In genomic region chr20:21936720-21937380, GRCh38 we compare ENCODE assay signal across 24 cellular contexts.
DNase-seq lines count a peak whose midpoint lies in the region; TF ChIP-seq lines count a peak whose summit lies in the region.
"Had no signal": no experiment of that assay in that cellular context is flagged by ENCODE, and none has a peak within 500 bp of the region (broad histone marks: within the 10 kb centered on the region; RNA-seq: fewer than 3 reads in every experiment).

No MANE protein-coding gene starts in this region.

- H3K4me1 ChIP-seq in HUES48 (ENCODE audit: control insufficient read depth, insufficient read depth, low read length) (peaks cover 24% of the 10 kb centered on the region), transverse colon (no peaks in the 10 kb centered on the region), SK-N-SH (ENCODE audit: control insufficient read depth in 1 of 2, insufficient read depth in 2 of 2, low read depth in 1 of 2, low read length in 1 of 2) (no peaks in the 10 kb centered on the region)
- H3K4me1 ChIP-seq: BLaER1 treated with 17β-estradiol and CSF1 and Interleukin-3, amounts not matched to agents 10 nM and 100 nM; gastrocnemius medialis had no signal

- no peaks in the 10 kb centered on the region for H3K9me3 ChIP-seq in HUES48 (ENCODE audit: control insufficient read depth, insufficient read depth, low read length)
- H3K9me3 ChIP-seq in transverse colon: no peaks in the 10 kb centered on the region
- no peaks in the 10 kb centered on the region for H3K9me3 ChIP-seq in SK-N-SH
- H3K9me3 ChIP-seq: BLaER1 treated with 17β-estradiol and CSF1 and Interleukin-3, amounts not matched to agents 10 nM and 100 nM; gastrocnemius medialis had no signal

- no peaks in the 10 kb centered on the region for H4K20me1 ChIP-seq in SK-N-SH (ENCODE audit: insufficient read depth)
- H4K20me1 ChIP-seq: BLaER1 treated with 17β-estradiol and CSF1 and Interleukin-3, amounts not matched to agents 10 nM and 100 nM had no signal

- no peak overlapping the region for H2AFZ ChIP-seq in SK-N-SH (ENCODE audit: low read depth)
- H2AFZ ChIP-seq: hepatocyte, PC-9 had no signal

- H3K27me3 ChIP-seq in HUES48 (ENCODE audit: control insufficient read depth, insufficient read depth, low read length) (no peaks in the 10 kb centered on the region), transverse colon (no peaks in the 10 kb centered on the region), SK-N-SH (ENCODE audit: insufficient read depth) (no peaks in the 10 kb centered on the region)
- H3K27me3 ChIP-seq: BLaER1 treated with 17β-estradiol and CSF1 and Interleukin-3, amounts not matched to agents 10 nM and 100 nM; brain microvascular endothelial cell; gastrocnemius medialis; hepatocyte had no signal

- DNase-seq in AG08395 (ENCODE audit: low spot score) (peak; percentile 41), astrocyte of the spinal cord (ENCODE audit: low read depth, low spot score) (peak; percentile 76), iPS-NIHi11 (ENCODE audit: low spot score) (peak; percentile 16), NCI-H226 (no peak), transverse colon (no peak), SK-N-SH (no peak), NCI-H2227 treated with DMSO at 0.1 percent for 48 hours (lab: John Stamatoyannopoulos, UW) (no peak)
- DNase-seq: activated CD4-positive, alpha-beta T cell treated with anti-CD3 and anti-CD28 coated beads for 1 hour; activated naive CD4-positive, alpha-beta T cell; activated T-cell treated with anti-CD3 and anti-CD28 coated beads, Interleukin-2, amount 50 U/mL, for 1 hour; brain microvascular endothelial cell; DND-41; effector CD8-positive, alpha-beta T cell; gastrocnemius medialis; NCI-H1105 treated with DMSO at 0.1 percent for 48 hours; NCI-H2029; NCI-H446; PC-9; Right ventricle myocardium superior; small intestine; stimulated activated CD4-positive, alpha-beta T cell treated with anti-CD3 and anti-CD28 coated beads, Interleukin-2, amount 100 ng/mL, for 24 hours had no signal

- intact Hi-C loops in transverse colon (cut with DNase I; ENCODE audit: low total_unique reads): no loop called here

- no peak for TF ChIP-seq CTCF in astrocyte of the spinal cord (IDR thresholded peaks at IDR 0.05; ENCODE audit: low read depth, low read length)
- no peak for TF ChIP-seq CTCF in transverse colon (IDR thresholded peaks at IDR 0.05)
- no peak for TF ChIP-seq CTCF in SK-N-SH (IDR thresholded peaks at IDR 0.05)

- H3K4me3 ChIP-seq in HUES48 (ENCODE audit: low read depth, low read length) (peak overlapping the region; percentile 25; the same call in 1 of the 2 replicates), astrocyte of the spinal cord (ENCODE audit: low read depth, low read length) (no peak overlapping the region), transverse colon (no peak overlapping the region), SK-N-SH (ENCODE audit: low read depth in 2 of 2, low read length in 1 of 2) (no peak overlapping the region)
- H3K4me3 ChIP-seq: BLaER1 treated with 17β-estradiol and CSF1 and Interleukin-3, amounts not matched to agents 10 nM and 100 nM; gastrocnemius medialis; hepatocyte; PC-9 had no signal

- H3K4me2 ChIP-seq in SK-N-SH: no peak overlapping the region
- H3K4me2 ChIP-seq: BLaER1 treated with 17β-estradiol and CSF1 and Interleukin-3, amounts not matched to agents 10 nM and 100 nM; hepatocyte; PC-9 had no signal

- in situ Hi-C loops in astrocyte of the spinal cord (cut with HindIII; ENCODE audit: low sequenced_read_pairs) (no loop called here), transverse colon (cut with MboI; ENCODE audit: low pct_ligation_motif_present in 1 of 4, low pct_unique_long_range_greater_than_20kb in 1 of 4, low sequenced_read_pairs in 3 of 4) (no loop called here)

- H3K27ac ChIP-seq in HUES48 (ENCODE audit: low read depth, low read length): peak overlapping the region; percentile 97
- no peak overlapping the region for H3K27ac ChIP-seq in transverse colon
- H3K27ac ChIP-seq in SK-N-SH (ENCODE audit: low read depth in 2 of 2, low read length in 1 of 2): no peak overlapping the region
- H3K27ac ChIP-seq: BLaER1 treated with 17β-estradiol and CSF1 and Interleukin-3, amounts not matched to agents 10 nM and 100 nM; brain microvascular endothelial cell; gastrocnemius medialis; hepatocyte; PC-9 had no signal

- WGBS in transverse colon (ENCODE audit: low coverage in 1 of 2), 2 donors: 31 to 41% methylated on average over 2 to 3 of the region's 3 CpGs
- WGBS in SK-N-SH (ENCODE audit: low lambda C conversion rate): 0% methylated on average over 3 of the region's 3 CpGs

- no peaks in the 10 kb centered on the region for H3F3A ChIP-seq in SK-N-SH (replicated peaks; ENCODE audit: insufficient read depth)

- H3K9ac ChIP-seq in HUES48 (ENCODE audit: low read depth, low read length) (no peak overlapping the region; the same call in 1 of the 2 replicates), SK-N-SH (no peak overlapping the region)
- H3K9ac ChIP-seq: BLaER1 treated with 17β-estradiol and CSF1 and Interleukin-3, amounts not matched to agents 10 nM and 100 nM had no signal

- no peak for TF ChIP-seq RAD21 in SK-N-SH (IDR thresholded peaks at IDR 0.05; ENCODE audit: low read length)

- H3K79me2 ChIP-seq in SK-N-SH (ENCODE audit: insufficient read depth): no peaks in the 10 kb centered on the region
- H3K79me2 ChIP-seq: hepatocyte had no signal

- no peak for TF ChIP-seq POLR2A in transverse colon (IDR thresholded peaks at IDR 0.05)

- POLR2A ChIA-PET in SK-N-SH (lab: Yijun Ruan, JAX): no interaction called here

- H3K36me3 ChIP-seq in HUES48 (ENCODE audit: control insufficient read depth, insufficient read depth, low read length): no peaks in the 10 kb centered on the region
- H3K36me3 ChIP-seq in transverse colon: no peaks in the 10 kb centered on the region
- no peaks in the 10 kb centered on the region for H3K36me3 ChIP-seq in SK-N-SH (replicated peaks in 1 of 2; ENCODE audit: control insufficient read depth in 1 of 2, insufficient read depth in 2 of 2, low read length in 1 of 2)
- H3K36me3 ChIP-seq: BLaER1 treated with 17β-estradiol and CSF1 and Interleukin-3, amounts not matched to agents 10 nM and 100 nM; brain microvascular endothelial cell; gastrocnemius medialis had no signal

- TF ChIP-seq EP300 in transverse colon (IDR thresholded peaks at IDR 0.05; ENCODE audit: low read depth): no peak
- TF ChIP-seq EP300 in SK-N-SH (IDR thresholded peaks at IDR 0.05; ENCODE audit: borderline replicate concordance in 1 of 2, low read depth in 1 of 2, low read length in 1 of 2): no peak

- CTCF ChIA-PET in SK-N-SH (lab: Yijun Ruan, JAX): no interaction called here

- no peaks in the 10 kb centered on the region for H3K9me2 ChIP-seq in SK-N-SH

TF ChIP-seq in SK-N-SH, 30 proteins besides CTCF, POLR2A, EP300 and RAD21:
- TF ChIP-seq NRF1 (IDR thresholded peaks at IDR 0.05; ENCODE audit: low read depth, low read length) (no peak), FOXJ3 (CRISPR knock-in tag; IDR thresholded peaks at IDR 0.05) (no peak), GATA2 (CRISPR knock-in tag; IDR thresholded peaks at IDR 0.05) (no peak)
- TF ChIP-seq, protein P1, sequence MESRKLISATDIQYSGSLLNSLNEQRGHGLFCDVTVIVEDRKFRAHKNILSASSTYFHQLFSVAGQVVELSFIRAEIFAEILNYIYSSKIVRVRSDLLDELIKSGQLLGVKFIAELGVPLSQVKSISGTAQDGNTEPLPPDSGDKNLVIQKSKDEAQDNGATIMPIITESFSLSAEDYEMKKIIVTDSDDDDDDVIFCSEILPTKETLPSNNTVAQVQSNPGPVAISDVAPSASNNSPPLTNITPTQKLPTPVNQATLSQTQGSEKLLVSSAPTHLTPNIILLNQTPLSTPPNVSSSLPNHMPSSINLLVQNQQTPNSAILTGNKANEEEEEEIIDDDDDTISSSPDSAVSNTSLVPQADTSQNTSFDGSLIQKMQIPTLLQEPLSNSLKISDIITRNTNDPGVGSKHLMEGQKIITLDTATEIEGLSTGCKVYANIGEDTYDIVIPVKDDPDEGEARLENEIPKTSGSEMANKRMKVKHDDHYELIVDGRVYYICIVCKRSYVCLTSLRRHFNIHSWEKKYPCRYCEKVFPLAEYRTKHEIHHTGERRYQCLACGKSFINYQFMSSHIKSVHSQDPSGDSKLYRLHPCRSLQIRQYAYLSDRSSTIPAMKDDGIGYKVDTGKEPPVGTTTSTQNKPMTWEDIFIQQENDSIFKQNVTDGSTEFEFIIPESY (IDR thresholded peaks at IDR 0.05; ENCODE audit: borderline replicate concordance, low read depth): no peak
- TF ChIP-seq, protein P2, sequence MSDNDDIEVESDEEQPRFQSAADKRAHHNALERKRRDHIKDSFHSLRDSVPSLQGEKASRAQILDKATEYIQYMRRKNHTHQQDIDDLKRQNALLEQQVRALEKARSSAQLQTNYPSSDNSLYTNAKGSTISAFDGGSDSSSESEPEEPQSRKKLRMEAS (IDR thresholded peaks at IDR 0.05; ENCODE audit: low read depth): no peak
- TF ChIP-seq, protein P3, sequence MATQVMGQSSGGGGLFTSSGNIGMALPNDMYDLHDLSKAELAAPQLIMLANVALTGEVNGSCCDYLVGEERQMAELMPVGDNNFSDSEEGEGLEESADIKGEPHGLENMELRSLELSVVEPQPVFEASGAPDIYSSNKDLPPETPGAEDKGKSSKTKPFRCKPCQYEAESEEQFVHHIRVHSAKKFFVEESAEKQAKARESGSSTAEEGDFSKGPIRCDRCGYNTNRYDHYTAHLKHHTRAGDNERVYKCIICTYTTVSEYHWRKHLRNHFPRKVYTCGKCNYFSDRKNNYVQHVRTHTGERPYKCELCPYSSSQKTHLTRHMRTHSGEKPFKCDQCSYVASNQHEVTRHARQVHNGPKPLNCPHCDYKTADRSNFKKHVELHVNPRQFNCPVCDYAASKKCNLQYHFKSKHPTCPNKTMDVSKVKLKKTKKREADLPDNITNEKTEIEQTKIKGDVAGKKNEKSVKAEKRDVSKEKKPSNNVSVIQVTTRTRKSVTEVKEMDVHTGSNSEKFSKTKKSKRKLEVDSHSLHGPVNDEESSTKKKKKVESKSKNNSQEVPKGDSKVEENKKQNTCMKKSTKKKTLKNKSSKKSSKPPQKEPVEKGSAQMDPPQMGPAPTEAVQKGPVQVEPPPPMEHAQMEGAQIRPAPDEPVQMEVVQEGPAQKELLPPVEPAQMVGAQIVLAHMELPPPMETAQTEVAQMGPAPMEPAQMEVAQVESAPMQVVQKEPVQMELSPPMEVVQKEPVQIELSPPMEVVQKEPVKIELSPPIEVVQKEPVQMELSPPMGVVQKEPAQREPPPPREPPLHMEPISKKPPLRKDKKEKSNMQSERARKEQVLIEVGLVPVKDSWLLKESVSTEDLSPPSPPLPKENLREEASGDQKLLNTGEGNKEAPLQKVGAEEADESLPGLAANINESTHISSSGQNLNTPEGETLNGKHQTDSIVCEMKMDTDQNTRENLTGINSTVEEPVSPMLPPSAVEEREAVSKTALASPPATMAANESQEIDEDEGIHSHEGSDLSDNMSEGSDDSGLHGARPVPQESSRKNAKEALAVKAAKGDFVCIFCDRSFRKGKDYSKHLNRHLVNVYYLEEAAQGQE (IDR thresholded peaks at IDR 0.05; ENCODE audit: low read depth, low read length): no peak
TF ChIP-seq in SK-N-SH: peak in this region for 0.

Comparison
In these comparisons a context has a peak if more than half of its experiments do, and no peak if none do; other contexts are left out.
1. DNase-seq: peak in AG08395 (single experiment), astrocyte of the spinal cord (single experiment) and iPS-NIHi11 (single experiment); none in NCI-H226 (single experiment), transverse colon (single experiment), SK-N-SH (single experiment) and NCI-H2227 treated with DMSO at 0.1 percent for 48 hours (single experiment).